13 cellular contexts compared by ENCODE assay signal in genomic region chr10:131213651-131214505, GRCh38.
"Had no signal": no experiment of that assay in that cellular context is flagged by ENCODE, and none has a peak within 500 bp of the region (broad histone marks: within the 10 kb centered on the region; RNA-seq: fewer than 3 reads in every experiment).

No MANE protein-coding gene starts in this region.

- ATAC-seq: activated CD4-positive, CD25-positive, alpha-beta regulatory T cell treated with anti-CD3 and anti-CD28 coated beads, Interleukin-2, amount 50 U/mL, for 24 hours; naive thymus-derived CD4-positive, alpha-beta T cell; right lobe of liver; stimulated activated memory B cell treated with anti-CD40 and anti-IgM and Interleukin-4, amounts not matched to agents 10 μg/mL and 1 μg/mL and 100 μg/mL, for 72 hours had no signal

- H3K4me3 ChIP-seq: esophagus squamous epithelium, prostate gland, right lobe of liver, spleen, upper lobe of left lung had no signal

- H3K27me3 ChIP-seq: esophagus squamous epithelium, right lobe of liver, spleen, upper lobe of left lung had no signal

- H3K9me3 ChIP-seq: esophagus squamous epithelium, prostate gland, right lobe of liver, spleen, upper lobe of left lung had no signal

- DNase-seq: amygdala; cerebellar nuclear complex; esophagus squamous epithelium; foreskin fibroblast; midbrain; naive thymus-derived CD4-positive, alpha-beta T cell; spleen; stimulated activated CD4-positive, alpha-beta T cell treated with anti-CD3 and anti-CD28 coated beads, Interleukin-1b, Interleukin-23, amount 100 ng/mL, for 48 hours had no signal

- H3K4me1 ChIP-seq: esophagus squamous epithelium, prostate gland, right lobe of liver, spleen, upper lobe of left lung had no signal

- H3K27ac ChIP-seq: esophagus squamous epithelium, prostate gland, right lobe of liver, spleen, upper lobe of left lung had no signal

- H3K36me3 ChIP-seq: esophagus squamous epithelium, prostate gland, right lobe of liver, spleen, upper lobe of left lung had no signal
